19 cellular contexts compared by ENCODE assay signal in genomic region chr3:100225883-100226282, GRCh38. TPM values are rescaled to one million over a fixed set of nuclear protein-coding genes. Genes with fewer than 3 reads are reported as not detected.
DNase-seq lines count a peak whose midpoint lies in the region; ATAC-seq, FAIRE-seq and TF ChIP-seq lines count a peak whose summit lies in the region.
"Had no signal": no experiment of that assay in that cellular context is flagged by ENCODE, and none has a peak within 500 bp of the region (broad histone marks: within the 10 kb centered on the region; RNA-seq: fewer than 3 reads in every experiment).

No MANE protein-coding gene starts in this region.

- H3K9me3 ChIP-seq in K562 (replicated peaks; ENCODE audit: control insufficient read depth, insufficient read depth, low read depth, low read length) (0 out of 2 replicates have a peak, but pooled peaks cover 1% of the 10 kb centered on the region), neuronal stem cell (replicated peaks in 1 of 2; ENCODE audit: control insufficient read depth in 2 of 2, insufficient read depth in 1 of 2, low read depth in 1 of 2, low read length in 2 of 2) (peaks cover 0 to under 1% of the 10 kb centered on the region in 2 donors), T-helper 17 cell (ENCODE audit: control insufficient read depth, low read length, poor library complexity, severe bottlenecking) (no peaks in the 10 kb centered on the region), PC-9 (ENCODE audit: insufficient read depth, low read depth) (peaks cover 4% of the 10 kb centered on the region; the same call in 1 of the 2 replicates)
- H3K9me3 ChIP-seq: Caco-2 had no signal

- no peaks in the 10 kb centered on the region for H3K27me3 Mint-ChIP-seq in T-helper 17 cell

- H4K91ac ChIP-seq in neuronal stem cell (ENCODE audit: low read depth, low read length, poor library complexity), result no peak overlapping the region

- no peaks in the 10 kb centered on the region for H3K27me3 ChIP-seq in K562 (ENCODE audit: control insufficient read depth in 2 of 2, insufficient read depth in 2 of 2, low read length in 2 of 2)
- no peaks in the 10 kb centered on the region for H3K27me3 ChIP-seq in neuronal stem cell (ENCODE audit: control insufficient read depth in 3 of 3, insufficient read depth in 3 of 3, low read depth in 1 of 3, low read length in 3 of 3)
- H3K27me3 ChIP-seq in PC-9 (ENCODE audit: insufficient read depth, low read depth), result no peaks in the 10 kb centered on the region
- H3K27me3 ChIP-seq in H7 (ENCODE audit: control insufficient read depth, insufficient read depth, low read length), result no peaks in the 10 kb centered on the region

- BruUV-seq in K562 (replicated peaks; lab: Mats Ljungman, UMichigan) (no TSS peak), PC-9 (replicated peaks; lab: Mats Ljungman, UMichigan) (no TSS peak)

- no peak overlapping the region for H3K14ac ChIP-seq in neuronal stem cell (ENCODE audit: low read length)

- POLR2A ChIA-PET in K562 (lab: Yijun Ruan, JAX), result interaction anchor here (0.6 kb wide), 1 partner anchor 31 kb away, joined by 3 read pairs; no protein-coding TSS in a partner anchor
- POLR2A ChIA-PET in PC-9 (lab: Charles Lee; ENCODE audit: unreplicated experiment), result no interaction called here

- no peak overlapping the region for H3K23ac ChIP-seq in neuronal stem cell (ENCODE audit: low read depth, low read length, poor library complexity)

- H3K9me2 ChIP-seq in PC-9 (ENCODE audit: insufficient read depth), result no peaks in the 10 kb centered on the region

- no peak overlapping the region for H2BK12ac ChIP-seq in neuronal stem cell (ENCODE audit: low read length)

- TF ChIP-seq POLR2A in K562 (conservative IDR thresholded peaks at IDR 0.05), result no peak

- peaks cover 2% of the 10 kb centered on the region for H3K36me3 Mint-ChIP-seq in T-helper 17 cell (ENCODE audit: low read depth)

- H2BK15ac ChIP-seq in neuronal stem cell (ENCODE audit: low read length), result no peak overlapping the region

- no peak overlapping the region for H2AK5ac ChIP-seq in neuronal stem cell (ENCODE audit: low read depth, low read length)

- H3K27ac ChIP-seq in K562 (ENCODE audit: extremely low read depth, low read depth, low read length), result no peak overlapping the region
- H3K27ac ChIP-seq in neuronal stem cell (replicated peaks; ENCODE audit: low read length), result no peak overlapping the region
- H3K27ac ChIP-seq in PC-9, result no peak overlapping the region
- H3K27ac ChIP-seq: A549, C4-2B had no signal

- intact Hi-C loops in K562 (cut with micrococcal nuclease) (no loop called here), PC-9 (cut with micrococcal nuclease; ENCODE audit: unreplicated experiment) (no loop called here)

- H4K20me1 ChIP-seq in K562 (replicated peaks; ENCODE audit: control insufficient read depth, insufficient read depth, low read length) (no peaks in the 10 kb centered on the region), PC-9 (ENCODE audit: insufficient read depth) (no peaks in the 10 kb centered on the region)

- H3K9me1 ChIP-seq in K562 (ENCODE audit: control insufficient read depth, insufficient read depth, low read length), result no peaks in the 10 kb centered on the region

- no peak overlapping the region for H3K4me3 Mint-ChIP-seq in T-helper 17 cell
- H3K4me3 Mint-ChIP-seq: CD4-positive, alpha-beta T cell; GM23338; HFFc6 had no signal

- H3K4me2 ChIP-seq in K562 (ENCODE audit: insufficient read depth, low read length) (no peak overlapping the region), neuronal stem cell (ENCODE audit: insufficient read depth, low read length, poor library complexity, severe bottlenecking) (no peak overlapping the region), PC-9 (no peak overlapping the region)
- H3K4me2 ChIP-seq: A549, GM23338 had no signal

- H3K4me1 Mint-ChIP-seq in T-helper 17 cell, result peaks cover 3% of the 10 kb centered on the region
- H3K4me1 Mint-ChIP-seq: GM23338 had no signal

- no peak for TF ChIP-seq EP300 in K562 (IDR thresholded peaks at IDR 0.05; ENCODE audit: low read length)

- no peak overlapping the region for H3K4me3 ChIP-seq in K562
- H3K4me3 ChIP-seq in fibroblast of villous mesenchyme (ENCODE audit: low read depth, low read length), result no peak overlapping the region
- no peak overlapping the region for H3K4me3 ChIP-seq in neuronal stem cell (ENCODE audit: low read length in 2 of 2)
- H3K4me3 ChIP-seq in PC-9, result no peak overlapping the region
- no peak overlapping the region for H3K4me3 ChIP-seq in H7 (ENCODE audit: insufficient read depth, low read depth, low read length)
- H3K4me3 ChIP-seq: A549, GM23338 had no signal

- no peak overlapping the region for H3K9ac ChIP-seq in K562 (ENCODE audit: insufficient read depth in 1 of 2, low read depth in 2 of 2, low read length in 2 of 2)
- H3K9ac ChIP-seq in neuronal stem cell (ENCODE audit: low read depth, low read length, poor library complexity), result no peak overlapping the region

- no peak overlapping the region for H2BK5ac ChIP-seq in neuronal stem cell (ENCODE audit: low read length)

- no peak for FAIRE-seq in K562 (lab: Jason Lieb, UNC)
- peak; percentile 72 for FAIRE-seq in urothelium cell line (lab: Jason Lieb, UNC)
- FAIRE-seq: A549, D721Med, G401.6, GM12891, H54 had no signal

- in situ Hi-C loops in K562 (cut with MboI), result no loop called here

- H3K27ac Mint-ChIP-seq in T-helper 17 cell, result no peak overlapping the region
- H3K27ac Mint-ChIP-seq: CD4-positive, alpha-beta T cell; GM23338 had no signal

- H3F3A ChIP-seq in PC-9 (ENCODE audit: insufficient read depth, low read depth), result no peaks in the 10 kb centered on the region

- DNase-seq in K562 (ENCODE audit: extremely low read depth in 1 of 4, low spot score in 3 of 4) (no peak), fibroblast of villous mesenchyme (ENCODE audit: low read depth) (peak; percentile 54), neuronal stem cell (ENCODE audit: low spot score) (no peak), urothelium cell line (ENCODE audit: low spot score) (no peak), T-helper 17 cell (no peak), PC-9 (no peak), H7 (no peak)
- DNase-seq: AML-193; Caco-2; CD4-positive, alpha-beta T cell; HFFc6 had no signal

- H2BK120ac ChIP-seq in neuronal stem cell (ENCODE audit: low read depth, low read length), result no peak overlapping the region

- H3K18ac ChIP-seq in neuronal stem cell (ENCODE audit: low read length), result no peak overlapping the region

- CTCF ChIA-PET in K562 (lab: Yijun Ruan, JAX; ENCODE audit: low intra/inter-chr PET ratio) (no interaction called here), PC-9 (lab: Charles Lee) (interaction anchor here (0.5 to 0.6 kb wide), 2 partner anchors 150 to 252 kb away, joined by 3 read pairs; no protein-coding TSS in a partner anchor)

- H3K4me1 ChIP-seq in K562 (replicated peaks in 1 of 2; ENCODE audit: control insufficient read depth in 2 of 2, insufficient read depth in 2 of 2, low read length in 2 of 2), result peaks cover 4 to 11% of the 10 kb centered on the region in 2 experiments; a peak in 3 of 5 replicates
- H3K4me1 ChIP-seq in neuronal stem cell (ENCODE audit: control insufficient read depth in 2 of 2, insufficient read depth in 1 of 2, low read depth in 1 of 2, low read length in 2 of 2), result no peaks in the 10 kb centered on the region
- H3K4me1 ChIP-seq in PC-9 (replicated peaks; ENCODE audit: insufficient read depth), result no peaks in the 10 kb centered on the region
- H3K4me1 ChIP-seq: A549 had no signal

- peak overlapping the region; percentile 39; the same call in 1 of the 2 replicates for H2AFZ ChIP-seq in K562 (ENCODE audit: low read depth, low read length)
- H2AFZ ChIP-seq in neuronal stem cell (ENCODE audit: low read length), result peak overlapping the region; percentile 12
- H2AFZ ChIP-seq in PC-9, result no peak overlapping the region
- H2AFZ ChIP-seq: GM23338 had no signal

- TF ChIP-seq CTCF in K562 (IDR thresholded peaks at IDR 0.05 in 2 of 3, conservative IDR thresholded peaks at IDR 0.05 in 1 of 3; ENCODE audit: insufficient read depth in 2 of 3, low read depth in 1 of 3, low read length in 3 of 3) (no peak), fibroblast of villous mesenchyme (IDR thresholded peaks at IDR 0.05; ENCODE audit: insufficient read depth, low read depth, low read length) (no peak), PC-9 (conservative IDR thresholded peaks at IDR 0.05) (no peak)

- no peak overlapping the region for H4K8ac ChIP-seq in neuronal stem cell (ENCODE audit: low read depth, low read length)

- H3K4ac ChIP-seq in neuronal stem cell (ENCODE audit: low read length), result no peak overlapping the region

- TF ChIP-seq RAD21 in K562 (CRISPR knock-in tag; conservative IDR thresholded peaks at IDR 0.05 in 1 of 2, IDR thresholded peaks at IDR 0.05 in 1 of 2), result no peak

- WGBS in K562 (ENCODE audit: insufficient coverage, low coverage, missing lambda C conversion rate), result 75% methylated on average over 8 of the region's 8 CpGs
- WGBS in neuronal stem cell (ENCODE audit: extremely low coverage in 2 of 2, insufficient read length in 2 of 2, insufficient replicate concordance in 1 of 2), 2 donors, result no CpG with 5 or more reads among the region's 8 CpGs

- H3K79me2 ChIP-seq in K562 (ENCODE audit: control insufficient read depth, insufficient read depth, low read length) (no peaks in the 10 kb centered on the region), PC-9 (ENCODE audit: low read depth) (no peaks in the 10 kb centered on the region)

- ATAC-seq in K562 (no peak), T-helper 17 cell (no peak)
- ATAC-seq: A549, GM23338, HCT116 had no signal

- no peaks in the 10 kb centered on the region for H3K79me1 ChIP-seq in neuronal stem cell (ENCODE audit: low read depth, low read length)

- H3K36me3 ChIP-seq in K562 (ENCODE audit: control insufficient read depth, insufficient read depth, low read length), result no peaks in the 10 kb centered on the region
- H3K36me3 ChIP-seq in neuronal stem cell (replicated peaks in 1 of 2; ENCODE audit: control insufficient read depth in 2 of 2, insufficient read depth in 2 of 2, low read length in 2 of 2), result no peaks in the 10 kb centered on the region
- H3K36me3 ChIP-seq in PC-9 (ENCODE audit: low read depth), result no peaks in the 10 kb centered on the region
- H3K36me3 ChIP-seq in H7 (replicated peaks; ENCODE audit: control insufficient read depth, insufficient read depth, low read length), result no peaks in the 10 kb centered on the region

RNA-seq across cellular contexts. Expression of gene TBC1D23, which starts 34.9 kb away (rescaled TPM):
- 86.1 and 137 TPM in 2 replicates for total RNA-seq in K562 (2011; cell fraction: chromatin; rRNA removed; ENCODE audit: low replicate concordance)
- total RNA-seq in K562 (2011; cell fraction: nucleolus; rRNA removed), result 23.0 and 30.1 TPM in 2 replicates
- 48.8 and 56.6 TPM in 2 replicates for total RNA-seq in K562 (2011; cell fraction: nucleoplasm; rRNA removed)
- total RNA-seq in K562 (2014; rRNA removed), result 26.7 and 28.0 TPM in 2 replicates
- 48.7 and 56.5 TPM in 2 replicates for total RNA-seq in K562 (2014; rRNA removed; fragmentation: Illumina TruSeq; extraction: Trizol)
- 32.0 and 35.2 TPM in 2 replicates for total RNA-seq in K562 (2015; rRNA removed; fragmentation: Illumina TruSeq; extraction: Trizol)
- total RNA-seq in K562 (2021), result 42.8 and 48.2 TPM in 2 replicates
- 75.2 and 85.8 TPM in 2 replicates for polyA plus RNA-seq in K562 (2011; rRNA removed)
- polyA plus RNA-seq in K562 (2011; cell fraction: cytosol; rRNA removed), result 13.5 and 23.4 TPM in 2 replicates
- polyA plus RNA-seq in K562 (2011; cell fraction: nucleus; rRNA removed), result 27.0 and 42.7 TPM in 2 replicates
- polyA plus RNA-seq in K562 (2012), result 20.5 and 23.1 TPM in 2 replicates
- polyA plus RNA-seq in K562 (2014; fragmentation: Illumina TruSeq; extraction: Trizol), result 24.4 and 29.0 TPM in 2 replicates
- polyA plus RNA-seq in K562 (2014; fragmentation: Nextera tagmentation; extraction: Ambion mirVana), result 10 to 100 TPM; 43.7 to 49.3 TPM
- 23.4 and 25.8 TPM in 2 replicates for polyA plus RNA-seq in K562 (2014; rRNA removed)
- polyA minus RNA-seq in K562 (2011; rRNA and poly(A)+ RNA removed), result 104 and 139 TPM in 2 replicates
- polyA minus RNA-seq in K562 (2011; cell fraction: cytosol; rRNA and poly(A)+ RNA removed), result 35.6 and 41.3 TPM in 2 replicates
- polyA minus RNA-seq in K562 (2011; cell fraction: nucleus; rRNA and poly(A)+ RNA removed), result 27.5 and 53.5 TPM in 2 replicates
- 55.4 and 90.2 TPM in 2 replicates for total RNA-seq in fibroblast of villous mesenchyme
- polyA plus RNA-seq in neuronal stem cell (2013, experiment 1 of 2), result 13.4 TPM
- 14.1 TPM for polyA plus RNA-seq in neuronal stem cell (2013, experiment 2 of 2)
- 10 to 100 TPM; 37.4 to 44.2 TPM for total RNA-seq in T-helper 17 cell
- 68.0 and 68.7 TPM in 2 replicates for total RNA-seq in PC-9 (2021)
- total RNA-seq in H7 (2014; rRNA removed; shearing (Covaris generic)), result 63.0 and 121 TPM in 2 replicates
